ENCODE assay signal across 8 cellular contexts in genomic region chr11:94794287-94795168, GRCh38. TPM values are rescaled to one million over a fixed set of nuclear protein-coding genes. Genes with fewer than 3 reads are reported as not detected.
A peak's percentile ranks its signal among the peaks of the same experiment; 100 is the strongest.
DNase-seq lines count a peak whose midpoint lies in the region; ATAC-seq and TF ChIP-seq lines count a peak whose summit lies in the region.

No MANE protein-coding gene starts in this region.

- no peaks in the 10 kb centered on the region for H3K36me3 ChIP-seq in SJSA1

- intact Hi-C loops in sciatic nerve (cut with DNase I) = no loop called here

- peak; percentile 96 for DNase-seq in GM04503 (ENCODE audit: low read depth)
- peak; percentile 75 to 81 for DNase-seq in SJSA1 (ENCODE audit: low read depth in 1 of 2, low spot score in 2 of 2)
- peak; percentile 96 to 97 for DNase-seq in foreskin fibroblast
- peak; percentile 68 for DNase-seq in sciatic nerve (ENCODE audit: low spot score)
- DNase-seq in stimulated activated CD4-positive, alpha-beta T cell treated with anti-CD3 and anti-CD28 coated beads, Interleukin-4, amount 100 ng/mL, for 1 hour = no peak

- peak overlapping the region; percentile 80 for H3K27ac ChIP-seq in SJSA1

- H3K27me3 ChIP-seq in SJSA1 (replicated peaks) = no peaks in the 10 kb centered on the region

- peaks cover 57% of the 10 kb centered on the region for H3K4me1 ChIP-seq in SJSA1 (replicated peaks)

- no peaks in the 10 kb centered on the region for H3K9me3 ChIP-seq in SJSA1 (replicated peaks)

- no peak for TF ChIP-seq CTCF in foreskin fibroblast (IDR thresholded peaks at IDR 0.05; ENCODE audit: low read depth, low read length)

- H3K4me3 ChIP-seq in SJSA1 (peak overlapping the region; percentile 16), foreskin fibroblast (ENCODE audit: low read depth in 1 of 2, low read length in 2 of 2) (peak overlapping the region; percentile 34 to 40)

- ATAC-seq in sciatic nerve (peak; percentile 83), GM21576 (IDR thresholded peaks at IDR 0.05; ENCODE audit: unreplicated experiment) (no peak), HG03565 (IDR thresholded peaks at IDR 0.05; ENCODE audit: unreplicated experiment) (no peak), GM18858 (IDR thresholded peaks at IDR 0.05; ENCODE audit: unreplicated experiment) (no peak)

RNA-seq across cellular contexts. Expression of gene AMOTL1, which starts 26.4 kb away (rescaled TPM):
- total RNA-seq in SJSA1 (2014; rRNA removed; shearing (Covaris generic)) = 10.1 and 14.8 TPM in 2 replicates
- 75.6 TPM for total RNA-seq in sciatic nerve
